ENCODE assay signal across 9 cellular contexts in genomic region chr2:96860065-96861029, GRCh38. TPM values are rescaled to one million over a fixed set of nuclear protein-coding genes. Genes with fewer than 3 reads are reported as not detected.
A peak's percentile ranks its signal among the peaks of the same experiment; 100 is the strongest.
DNase-seq lines count a peak whose midpoint lies in the region; ATAC-seq and TF ChIP-seq lines count a peak whose summit lies in the region.
"Had no signal": no experiment of that assay in that cellular context is flagged by ENCODE, and none has a peak within 500 bp of the region (broad histone marks: within the 10 kb centered on the region; RNA-seq: fewer than 3 reads in every experiment).

No MANE protein-coding gene starts in this region.

- H3K4me1 ChIP-seq in heart left ventricle, result peaks cover 0 to 63% (median 48%) of the 10 kb centered on the region in 12 donors
- peaks cover 45% of the 10 kb centered on the region for H3K4me1 ChIP-seq in vagina

- peaks cover 30% of the 10 kb centered on the region for H3K4me1 Mint-ChIP-seq in nephron

- DNase-seq in heart left ventricle (peak in 3 of 5 donors; percentile 29 to 62 (median 32)), cardiac septum (ENCODE audit: low spot score) (no peak), caudate nucleus (lab: John Stamatoyannopoulos, UW) (peak in 4 of 61 donors; percentile 31 to 63 (median 43)), vagina (ENCODE audit: extremely low spot score in 2 of 2) (no peak), GOT3 (lab: John Stamatoyannopoulos, UW) (no peak)

- peaks cover 6% of the 10 kb centered on the region for H3K27me3 Mint-ChIP-seq in nephron (ENCODE audit: low read depth)

- TF ChIP-seq POLR2A in heart left ventricle (IDR thresholded peaks at IDR 0.05) (no peak), vagina (IDR thresholded peaks at IDR 0.05) (no peak)

- no peaks in the 10 kb centered on the region for H3K27me3 ChIP-seq in heart left ventricle
- H3K27me3 ChIP-seq in vagina, result no peaks in the 10 kb centered on the region
- H3K27me3 ChIP-seq: cardiac muscle cell had no signal

- H3K9me3 Mint-ChIP-seq in nephron, result no peaks in the 10 kb centered on the region

- no peak for ATAC-seq in heart left ventricle
- no peak for ATAC-seq in HG03342 (IDR thresholded peaks at IDR 0.05; ENCODE audit: unreplicated experiment)
- ATAC-seq in GM18907 (IDR thresholded peaks at IDR 0.05; ENCODE audit: unreplicated experiment), result no peak

- H3K27ac ChIP-seq in heart left ventricle, result peak overlapping the region in 11 of 12 donors; percentile 25 to 87 (median 77)
- H3K27ac ChIP-seq in caudate nucleus (ENCODE audit: low read depth, low read length), result peak overlapping the region; percentile 83
- H3K27ac ChIP-seq in vagina, result peak overlapping the region; percentile 79
- H3K27ac ChIP-seq: cardiac muscle cell had no signal

- no peaks in the 10 kb centered on the region for H3K9me3 ChIP-seq in heart left ventricle
- H3K9me3 ChIP-seq in vagina, result no peaks in the 10 kb centered on the region

- H3K4me3 Mint-ChIP-seq in nephron, result peak overlapping the region; percentile 15 to 41 (median 31)

- H3K4me3 ChIP-seq in heart left ventricle, result no peak overlapping the region
- H3K4me3 ChIP-seq in vagina, result no peak overlapping the region
- H3K4me3 ChIP-seq: cardiac muscle cell had no signal

- TF ChIP-seq CTCF in heart left ventricle (IDR thresholded peaks at IDR 0.05) (no peak), nephron (IDR thresholded peaks at IDR 0.05; ENCODE audit: unreplicated experiment in 3 of 3) (no peak), vagina (IDR thresholded peaks at IDR 0.05) (no peak)

- WGBS in heart left ventricle, 4 donors, result 72 to 77% (median 75%) methylated on average over 29 to 38 of the region's 38 CpGs

- H3K27ac Mint-ChIP-seq in nephron, result peak overlapping the region in 2 of 3 experiments; percentile 45 to 64

- intact Hi-C loops in heart left ventricle (cut with DNase I), result loop anchor here in 1 of 10 donors (2.0 kb wide), 1 partner anchor 90 kb away; no protein-coding TSS in a partner anchor
- intact Hi-C loops in cardiac septum (cut with DNase I), result no loop called here
- intact Hi-C loops in vagina (cut with DNase I), result no loop called here

- peaks cover 22% of the 10 kb centered on the region for H3K36me3 Mint-ChIP-seq in nephron (ENCODE audit: low read depth)

- peaks cover 0 to 58% (median 50%) of the 10 kb centered on the region in 9 donors for H3K36me3 ChIP-seq in heart left ventricle
- peaks cover 0 to 50% of the 10 kb centered on the region in 2 donors for H3K36me3 ChIP-seq in vagina

RNA-seq across cellular contexts. Expression of gene ANKRD39, which starts 2.5 kb away (rescaled TPM):
- total RNA-seq in heart left ventricle (10 to 100 TPM; 13.3 to 18.4 (median 16.8) TPM), cardiac septum (15.2 TPM), vagina (20.4 TPM)
- 10 to 100 TPM; 18.3 to 33.4 TPM for polyA plus RNA-seq in heart left ventricle

RNA-seq across cellular contexts. Expression of gene SEMA4C, which starts 9.5 kb away (rescaled TPM):
- 10 to 100 TPM; 15.6 to 29.6 (median 22.0) TPM for total RNA-seq in heart left ventricle
- 10 to 100 TPM; 11.7 to 17.0 TPM for polyA plus RNA-seq in heart left ventricle
- 25.6 TPM for total RNA-seq in cardiac septum
- 60.6 TPM for total RNA-seq in vagina

RNA-seq across cellular contexts. Expression of gene ANKRD23, which starts 16.5 kb away (rescaled TPM):
- total RNA-seq in heart left ventricle (10 to 100 TPM in 2 of 9 donors, 1 to 10 TPM in 7; 2.3 to 23.6 (median 7.9) TPM), cardiac septum (10.6 TPM), vagina (0.98 TPM)
- polyA plus RNA-seq in heart left ventricle, result 10 to 100 TPM in 1 of 2 donors, under 1 TPM in 1; 0.96 to 26.7 TPM

RNA-seq across cellular contexts. Expression of gene CNNM3, which starts 44.3 kb away (rescaled TPM):
- total RNA-seq in heart left ventricle (10 to 100 TPM in 6 of 9 donors, 1 to 10 TPM in 3; 6.6 to 17.7 (median 10.6) TPM), cardiac septum (10.7 TPM), vagina (16.5 TPM)
- polyA plus RNA-seq in heart left ventricle, result 1 to 10 TPM; 5.1 to 7.1 TPM

Comparison
In these comparisons a context has a peak if more than half of its experiments do, and no peak if none do; other contexts are left out.
1. DNase-seq: peak in heart left ventricle (3 of 5); none in cardiac septum (single experiment), vagina (0 of 2) and GOT3 (single experiment).
2. Peak in every context shown above with its lines, with median percentiles within 50 percentile points of each other: H3K27ac ChIP-seq.